8 cellular contexts compared by ENCODE assay signal in genomic region chr11:100687630-100688395, GRCh38. TPM values are rescaled to one million over a fixed set of nuclear protein-coding genes. Genes with fewer than 3 reads are reported as not detected.
A peak's percentile ranks its signal among the peaks of the same experiment; 100 is the strongest.
DNase-seq lines count a peak whose midpoint lies in the region; ATAC-seq and TF ChIP-seq lines count a peak whose summit lies in the region.

No MANE protein-coding gene starts in this region.

- no peak for TF ChIP-seq POLR2A in adrenal gland (IDR thresholded peaks at IDR 0.05)

- H3K27me3 Mint-ChIP-seq in CD14-positive monocyte (ENCODE audit: low read depth in 3 of 3): peaks cover 28 to 34% (median 28%) of the 10 kb centered on the region in 3 donors

- H3K27ac ChIP-seq in adrenal gland (peak overlapping the region in 4 of 5 donors; percentile 53 to 79 (median 55)), left ventricle myocardium inferior (replicated peaks) (peak overlapping the region; percentile 89)

- intact Hi-C loops in CD14-positive monocyte (cut with micrococcal nuclease) (no loop called here), adrenal gland (cut with DNase I) (loop anchor here (5.0 to 10.0 kb wide), 2 partner anchors 164 to 167 kb away; no protein-coding TSS in a partner anchor), left ventricle myocardium inferior (cut with micrococcal nuclease) (loop anchor here (10.0 kb wide), 2 partner anchors 137 to 247 kb away; no protein-coding TSS in a partner anchor)

- H3K9me3 Mint-ChIP-seq in CD14-positive monocyte: peaks cover 0 to 6% (median 2%) of the 10 kb centered on the region in 7 donors

- DNase-seq in CD14-positive monocyte (ENCODE audit: low spot score): no peak
- DNase-seq in NCI-H748 (lab: John Stamatoyannopoulos, UW; ENCODE audit: unreplicated experiment): peak; percentile 58
- peak; percentile 50 to 77 (median 57) for DNase-seq in adrenal gland
- peak; percentile 31 for DNase-seq in left ventricle myocardium inferior
- DNase-seq in pons (ENCODE audit: low spot score): peak; percentile 73
- DNase-seq in activated gamma-delta T cell (lab: John Stamatoyannopoulos, UW): no peak

- WGBS in adrenal gland, 4 donors: 1 to 2% (median 1%) methylated on average over 14 to 24 of the region's 24 CpGs

- peak overlapping the region in 1 of 7 donors; percentile 3 for H3K27ac Mint-ChIP-seq in CD14-positive monocyte

- H3K9me3 ChIP-seq in adrenal gland (replicated peaks in 1 of 3) (no peaks in the 10 kb centered on the region), left ventricle myocardium inferior (replicated peaks) (no peaks in the 10 kb centered on the region)

- peaks cover 13% of the 10 kb centered on the region for H3K4me1 Mint-ChIP-seq in CD14-positive monocyte

- no peaks in the 10 kb centered on the region for H3K36me3 Mint-ChIP-seq in CD14-positive monocyte

- H3K4me3 ChIP-seq in adrenal gland: peak overlapping the region; percentile 59 to 96 (median 80)
- peak overlapping the region; percentile 81 for H3K4me3 ChIP-seq in left ventricle myocardium inferior

- peaks cover 0 to 6% of the 10 kb centered on the region in 2 donors for H3K4me1 ChIP-seq in adrenal gland (replicated peaks in 1 of 2)
- peaks cover 53% of the 10 kb centered on the region for H3K4me1 ChIP-seq in left ventricle myocardium inferior

- no peaks in the 10 kb centered on the region for H3K27me3 ChIP-seq in adrenal gland
- no peaks in the 10 kb centered on the region for H3K27me3 ChIP-seq in left ventricle myocardium inferior (ENCODE audit: low read depth)

- ATAC-seq in GM18868 (IDR thresholded peaks at IDR 0.05; ENCODE audit: unreplicated experiment) (peak; percentile 70), HG03064 (IDR thresholded peaks at IDR 0.05; ENCODE audit: low read depth, unreplicated experiment) (peak; percentile 68)

- TF ChIP-seq CTCF in CD14-positive monocyte (IDR thresholded peaks at IDR 0.05): peak; percentile 29
- TF ChIP-seq CTCF in adrenal gland (IDR thresholded peaks at IDR 0.05): peak; percentile 47 to 74 (median 61)
- peak; percentile 75 for TF ChIP-seq CTCF in left ventricle myocardium inferior (IDR thresholded peaks at IDR 0.05; ENCODE audit: borderline replicate concordance)

- no peaks in the 10 kb centered on the region for H3K36me3 ChIP-seq in adrenal gland (replicated peaks in 1 of 2)
- H3K36me3 ChIP-seq in left ventricle myocardium inferior: no peaks in the 10 kb centered on the region

- peak overlapping the region; percentile 85 to 98 for H3K4me3 Mint-ChIP-seq in CD14-positive monocyte

RNA-seq across cellular contexts. Expression of gene ARHGAP42, which starts 0.7 kb away (rescaled TPM):
- polyA plus RNA-seq in CD14-positive monocyte (not detected), adrenal gland (1 to 10 TPM; 2.5 to 6.7 (median 3.0) TPM)
- total RNA-seq in adrenal gland (10 to 100 TPM in 6 of 8 donors, 1 to 10 TPM in 2; 6.8 to 23.2 (median 12.4) TPM), left ventricle myocardium inferior (11.1 TPM)

Comparison
In these comparisons a context has a peak if more than half of its experiments do, and no peak if none do; other contexts are left out.
1. DNase-seq: peak in NCI-H748 (single experiment), adrenal gland (7 of 7), left ventricle myocardium inferior (single experiment) and pons (single experiment); none in CD14-positive monocyte (single experiment) and activated gamma-delta T cell (single experiment).
2. intact Hi-C loops: an anchor here in adrenal gland (5.0 to 10.0 kb wide) and left ventricle myocardium inferior (10.0 kb wide); none called in CD14-positive monocyte.
3. Peak in every context shown above with its lines, with median percentiles within 50 percentile points of each other: CTCF ChIP-seq.